15 cellular contexts compared by ENCODE assay signal in genomic region chr12:29562167-29562776, GRCh38.
DNase-seq lines count a peak whose midpoint lies in the region; ATAC-seq and TF ChIP-seq lines count a peak whose summit lies in the region.
"Had no signal": no experiment of that assay in that cellular context is flagged by ENCODE, and none has a peak within 500 bp of the region (broad histone marks: within the 10 kb centered on the region; RNA-seq: fewer than 3 reads in every experiment).

No MANE protein-coding gene starts in this region.

- H3K4me1 Mint-ChIP-seq in natural killer cell treated with Interleukin-12 subunit alpha and Interleukin-12 subunit beta and Interleukin-15 and Interleukin-18, amount 100 ng/mL, for 72 hours (ENCODE audit: low read depth in 2 of 2) = peaks cover 0 to 6% of the 10 kb centered on the region in 2 donors

- H3K9me3 ChIP-seq in left ventricle myocardium inferior (replicated peaks) (no peaks in the 10 kb centered on the region), Peyer's patch (no peaks in the 10 kb centered on the region)

- DNase-seq in AG09319 (ENCODE audit: extremely low read depth, low read depth) (peak; percentile 75), amniotic epithelial cell (ENCODE audit: low read depth) (peak; percentile 94), left ventricle myocardium inferior (no peak), retinal pigment epithelial cell (ENCODE audit: low read depth) (peak; percentile 13), NOMO-1 treated with DMSO at 0.1 percent for 48 hours (lab: John Stamatoyannopoulos, UW; ENCODE audit: unreplicated experiment) (no peak), Peyer's patch (no peak)
- DNase-seq in natural killer cell treated with Interleukin-12 subunit alpha and Interleukin-12 subunit beta and Interleukin-15 and Interleukin-18, amount 100 ng/mL, for 72 hours (ENCODE audit: low spot score) = no peak
- DNase-seq: activated naive CD4-positive, alpha-beta T cell treated with anti-CD3 and anti-CD28 coated beads for 36 hours; mesendoderm; NCI-H1694; stimulated activated CD4-positive, alpha-beta T cell treated with anti-CD3 and anti-CD28 coated beads, Interleukin-4, amount 100 ng/mL, for 1 hour had no signal

- peaks cover 80% of the 10 kb centered on the region for H3K4me1 ChIP-seq in left ventricle myocardium inferior
- H3K4me1 ChIP-seq in Peyer's patch = peaks cover 0 to 15% (median 0%) of the 10 kb centered on the region in 4 donors

- H3K4me3 Mint-ChIP-seq in natural killer cell treated with Interleukin-12 subunit alpha and Interleukin-12 subunit beta and Interleukin-15 and Interleukin-18, amount 100 ng/mL, for 72 hours = no peak overlapping the region
- H3K4me3 Mint-ChIP-seq: activated naive CD4-positive, alpha-beta T cell treated with anti-CD3 and anti-CD28 coated beads for 36 hours had no signal

- H3K9me3 Mint-ChIP-seq in natural killer cell treated with Interleukin-12 subunit alpha and Interleukin-12 subunit beta and Interleukin-15 and Interleukin-18, amount 100 ng/mL, for 72 hours = no peaks in the 10 kb centered on the region
- H3K9me3 Mint-ChIP-seq: activated naive CD4-positive, alpha-beta T cell treated with anti-CD3 and anti-CD28 coated beads for 36 hours had no signal

- H3K36me3 Mint-ChIP-seq in natural killer cell treated with Interleukin-12 subunit alpha and Interleukin-12 subunit beta and Interleukin-15 and Interleukin-18, amount 100 ng/mL, for 72 hours = no peaks in the 10 kb centered on the region

- ATAC-seq in natural killer cell treated with Interleukin-12 subunit alpha and Interleukin-12 subunit beta and Interleukin-15 and Interleukin-18, amount 100 ng/mL, for 72 hours = no peak
- ATAC-seq in HG02763 (IDR thresholded peaks at IDR 0.05; ENCODE audit: unreplicated experiment) = no peak

- intact Hi-C loops in left ventricle myocardium inferior (cut with micrococcal nuclease) = no loop called here

- no peak overlapping the region for H3K27ac Mint-ChIP-seq in natural killer cell treated with Interleukin-12 subunit alpha and Interleukin-12 subunit beta and Interleukin-15 and Interleukin-18, amount 100 ng/mL, for 72 hours
- H3K27ac Mint-ChIP-seq: activated naive CD4-positive, alpha-beta T cell treated with anti-CD3 and anti-CD28 coated beads for 36 hours had no signal

- no peak for TF ChIP-seq CTCF in AG09319 (IDR thresholded peaks at IDR 0.05; ENCODE audit: low read depth, low read length)
- no peak for TF ChIP-seq CTCF in left ventricle myocardium inferior (IDR thresholded peaks at IDR 0.05; ENCODE audit: borderline replicate concordance)
- no peak for TF ChIP-seq CTCF in retinal pigment epithelial cell (conservative IDR thresholded peaks at IDR 0.05; ENCODE audit: low read depth, low read length)
- no peak for TF ChIP-seq CTCF in Peyer's patch (IDR thresholded peaks at IDR 0.05)

- H3K4me3 ChIP-seq in left ventricle myocardium inferior (no peak overlapping the region), retinal pigment epithelial cell (ENCODE audit: low read length) (no peak overlapping the region), Peyer's patch (no peak overlapping the region)
- H3K4me3 ChIP-seq: BLaER1 had no signal

- no peak for TF ChIP-seq POLR2A in Peyer's patch (IDR thresholded peaks at IDR 0.05)

- H3K36me3 ChIP-seq in left ventricle myocardium inferior (peaks cover 17% of the 10 kb centered on the region), Peyer's patch (no peaks in the 10 kb centered on the region)
- H3K36me3 ChIP-seq: BLaER1 had no signal

- H3K27me3 Mint-ChIP-seq in natural killer cell treated with Interleukin-12 subunit alpha and Interleukin-12 subunit beta and Interleukin-15 and Interleukin-18, amount 100 ng/mL, for 72 hours = peaks cover 9 to 34% of the 10 kb centered on the region in 2 donors

- H3K27me3 ChIP-seq in left ventricle myocardium inferior (ENCODE audit: low read depth) (no peaks in the 10 kb centered on the region), Peyer's patch (no peaks in the 10 kb centered on the region)
- H3K27me3 ChIP-seq: BLaER1 had no signal

- H3K27ac ChIP-seq in left ventricle myocardium inferior (replicated peaks) = peak overlapping the region; percentile 81
- H3K27ac ChIP-seq in Peyer's patch = peak overlapping the region in 2 of 4 donors; percentile 70 to 77
- H3K27ac ChIP-seq: BLaER1, epithelial cell of prostate, HL-60 had no signal

Comparison
In these comparisons a context has a peak if more than half of its experiments do, and no peak if none do; other contexts are left out.
1. DNase-seq: peak in AG09319 (single experiment), amniotic epithelial cell (single experiment) and retinal pigment epithelial cell (single experiment); none in left ventricle myocardium inferior (single experiment), NOMO-1 treated with DMSO at 0.1 percent for 48 hours (single experiment), natural killer cell treated with Interleukin-12 subunit alpha and Interleukin-12 subunit beta and Interleukin-15 and Interleukin-18, amount 100 ng/mL, for 72 hours (single experiment) and Peyer's patch (0 of 3).